In the genomic region with DNA sequence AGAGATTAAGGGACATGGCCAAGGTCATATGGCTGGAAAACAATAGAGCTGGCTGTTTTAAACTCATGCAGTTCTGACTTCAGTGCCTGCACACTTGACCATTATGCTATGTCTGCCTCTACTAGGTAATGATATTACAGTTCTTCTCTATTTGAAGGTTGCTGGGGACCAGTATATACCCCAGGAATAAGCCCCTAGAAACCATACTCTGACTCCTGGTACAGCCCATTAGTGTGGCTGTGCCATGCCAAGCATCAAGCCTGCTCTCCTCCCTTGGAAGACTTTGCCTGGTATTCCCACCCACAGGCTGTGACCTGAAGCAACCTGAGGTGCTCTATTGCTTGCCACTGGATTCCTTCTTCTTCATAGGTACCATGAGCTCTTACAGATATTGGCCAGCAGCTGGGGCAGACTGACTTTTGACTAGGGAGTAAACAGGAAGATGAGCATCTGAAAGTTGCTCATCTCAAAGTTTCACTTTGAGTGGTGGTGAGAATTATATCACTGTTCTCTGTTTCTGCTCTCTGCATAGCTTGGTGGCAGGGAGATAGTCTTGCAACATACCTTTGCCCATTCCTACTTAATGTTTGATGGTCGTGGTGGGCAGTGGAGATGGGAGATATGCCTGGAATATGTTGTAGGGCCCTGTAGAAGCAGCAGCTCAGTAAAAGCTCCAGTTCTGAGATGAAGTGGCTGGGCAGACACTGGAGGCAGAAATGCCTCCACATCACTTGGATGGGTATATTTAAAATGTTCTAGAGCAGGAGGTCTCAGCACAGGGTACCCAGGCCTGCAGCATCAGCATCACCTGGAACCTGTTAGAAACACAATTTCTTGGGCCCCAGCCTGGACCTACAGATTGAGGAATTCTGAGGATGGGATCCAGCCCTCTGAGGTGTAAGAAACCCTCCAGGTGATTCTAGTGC, we compare ENCODE assay signal across 10 cellular contexts.
A peak's percentile ranks its signal among the peaks of the same experiment; 100 is the strongest.
DNase-seq lines count a peak whose midpoint lies in the region; ATAC-seq lines count a peak whose summit lies in the region.
"Had no signal": no experiment of that assay in that cellular context is flagged by ENCODE, and none has a peak within 500 bp of the region (broad histone marks: within the 10 kb centered on the region; RNA-seq: fewer than 3 reads in every experiment).

No MANE protein-coding gene starts in this region.

- intact Hi-C loops in Right ventricle myocardium superior (cut with DNase I) = no loop called here

- DNase-seq in Ammon's horn (ENCODE audit: low spot score) (peak; percentile 7), Right ventricle myocardium superior (no peak), MG63 (no peak), occipital lobe (lab: John Stamatoyannopoulos, UW) (no peak), KG1 (lab: John Stamatoyannopoulos, UW) (no peak)
- DNase-seq: NCI-H1436 treated with DMSO at 0.1 percent for 48 hours, thyroid gland had no signal

- H3K27me3 ChIP-seq in MG63 = no peaks in the 10 kb centered on the region
- H3K27me3 ChIP-seq: thyroid gland had no signal

- ATAC-seq in GM18861 (IDR thresholded peaks at IDR 0.05; ENCODE audit: unreplicated experiment) = peak; percentile 86
- peak; percentile 97 for ATAC-seq in HG02610 (IDR thresholded peaks at IDR 0.05; ENCODE audit: unreplicated experiment)
- ATAC-seq in HG03521 (IDR thresholded peaks at IDR 0.05; ENCODE audit: unreplicated experiment) = peak; percentile 85
- no peak for ATAC-seq in Right ventricle myocardium superior (ENCODE audit: poor library complexity)

- H3K4me3 ChIP-seq in MG63 = no peak overlapping the region
- H3K4me3 ChIP-seq: thyroid gland had no signal

- no peaks in the 10 kb centered on the region for H3K36me3 ChIP-seq in MG63
- H3K36me3 ChIP-seq: thyroid gland had no signal

- no peaks in the 10 kb centered on the region for H3K9me3 ChIP-seq in MG63
- H3K9me3 ChIP-seq: thyroid gland had no signal
